Comparison of ENCODE assay signal across 28 cellular contexts in genomic region chr7:133497061-133497460, GRCh38.
"Had no signal": no experiment of that assay in that cellular context is flagged by ENCODE, and none has a peak within 500 bp of the region (broad histone marks: within the 10 kb centered on the region; RNA-seq: fewer than 3 reads in every experiment).

No MANE protein-coding gene starts in this region.

- H3K4me1 ChIP-seq: colonic mucosa, esophagus squamous epithelium had no signal

- ATAC-seq: effector memory CD8-positive, alpha-beta T cell; esophagus mucosa; foreskin keratinocyte; gastrocnemius medialis; gastroesophageal sphincter; heart left ventricle; heart right ventricle had no signal

- FAIRE-seq: colon, endometrium, endothelial cell of umbilical vein, frontal cortex had no signal

- H3K9me3 ChIP-seq: colonic mucosa, esophagus muscularis mucosa, esophagus squamous epithelium, gastrocnemius medialis, gastroesophageal sphincter, heart left ventricle had no signal

- H3K27ac ChIP-seq: colonic mucosa, coronary artery, dorsolateral prefrontal cortex, epithelial cell of prostate, esophagus muscularis mucosa, esophagus squamous epithelium, foreskin keratinocyte, gastrocnemius medialis, gastroesophageal sphincter, heart left ventricle, heart right ventricle had no signal

- H3K27me3 ChIP-seq: colonic mucosa, dorsolateral prefrontal cortex, esophagus muscularis mucosa, esophagus squamous epithelium, foreskin keratinocyte, gastrocnemius medialis, gastroesophageal sphincter, heart left ventricle, heart right ventricle had no signal

- DNase-seq: colonic mucosa; cortex of kidney; dermis blood vessel endothelial cell; dorsolateral prefrontal cortex; effector CD4-positive, alpha-beta T cell; effector CD8-positive, alpha-beta T cell; effector memory CD4-positive, alpha-beta T cell; effector memory CD8-positive, alpha-beta T cell; endodermal cell; erythroblast; esophagus squamous epithelium; foreskin fibroblast; foreskin keratinocyte; foreskin melanocyte; gastrocnemius medialis; glutamatergic neuron; head of caudate nucleus; heart left ventricle; heart right ventricle had no signal

- H3K4me3 ChIP-seq: colonic mucosa, coronary artery, dorsolateral prefrontal cortex, esophagus muscularis mucosa, esophagus squamous epithelium, gastrocnemius medialis, gastroesophageal sphincter, heart left ventricle, heart right ventricle had no signal

- H3K36me3 ChIP-seq: colonic mucosa, esophagus muscularis mucosa, esophagus squamous epithelium, gastrocnemius medialis, gastroesophageal sphincter, heart left ventricle, heart right ventricle had no signal
